Comparison of ENCODE assay signal across 31 cellular contexts in the genomic region with DNA sequence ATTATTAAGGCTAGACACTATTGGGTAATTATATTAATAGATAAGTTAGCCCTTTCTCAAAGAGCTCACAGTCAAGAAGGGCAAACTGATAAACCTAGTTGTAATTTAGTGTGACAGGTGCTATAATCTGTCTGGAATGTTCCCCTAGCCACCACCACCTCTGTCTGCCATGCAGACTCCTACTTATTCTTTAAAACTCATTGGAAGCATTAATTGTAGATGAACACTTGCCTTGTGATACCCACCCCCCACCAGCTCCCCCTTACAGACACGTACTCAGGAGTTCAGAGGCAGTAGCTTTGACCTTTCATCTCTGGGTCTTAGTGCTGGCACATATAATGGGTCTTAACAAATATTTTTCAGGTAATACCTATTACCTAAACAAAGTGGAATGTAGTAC.
"Had no signal": no experiment of that assay in that cellular context is flagged by ENCODE, and none has a peak within 500 bp of the region (broad histone marks: within the 10 kb centered on the region; RNA-seq: fewer than 3 reads in every experiment).

No MANE protein-coding gene starts in this region.

- H3K27me3 ChIP-seq: ascending aorta, body of pancreas, breast epithelium had no signal

- H2AFZ ChIP-seq: PC-9 had no signal

- H3K27me3 Mint-ChIP-seq: activated CD8-positive, alpha-beta memory T cell treated with anti-CD3 and anti-CD28 coated beads, Interleukin-2, amount 10 ng/mL, durations not matched to agents 7 days and 5 days; activated naive CD4-positive, alpha-beta T cell treated with anti-CD3 and anti-CD28 coated beads, Interleukin-2, amount 50 U/mL, for 24 hours; activated naive CD8-positive, alpha-beta T cell treated with anti-CD3 and anti-CD28 coated beads, Interleukin-2, amount 10 ng/mL, durations not matched to agents 7 days and 5 days had no signal

- H3K4me1 Mint-ChIP-seq: activated CD4-positive, alpha-beta memory T cell treated with anti-CD3 and anti-CD28 coated beads, Interleukin-2, amount 10 ng/mL, durations not matched to agents 7 days and 5 days; activated CD8-positive, alpha-beta memory T cell treated with anti-CD3 and anti-CD28 coated beads, Interleukin-2, amount 10 ng/mL, durations not matched to agents 7 days and 5 days; activated naive CD4-positive, alpha-beta T cell treated with anti-CD3 and anti-CD28 coated beads, Interleukin-2, amount 50 U/mL, for 24 hours; activated naive CD8-positive, alpha-beta T cell treated with anti-CD3 and anti-CD28 coated beads, Interleukin-2, amount 10 ng/mL, durations not matched to agents 7 days and 5 days had no signal

- H3K4me2 ChIP-seq: PC-9 had no signal

- H3K4me3 Mint-ChIP-seq: activated CD4-positive, alpha-beta memory T cell treated with anti-CD3 and anti-CD28 coated beads, Interleukin-2, amount 10 ng/mL, durations not matched to agents 7 days and 5 days; activated CD8-positive, alpha-beta memory T cell treated with anti-CD3 and anti-CD28 coated beads, Interleukin-2, amount 10 ng/mL, durations not matched to agents 7 days and 5 days; activated naive CD4-positive, alpha-beta T cell treated with anti-CD3 and anti-CD28 coated beads, Interleukin-2, amount 50 U/mL, for 24 hours; activated naive CD8-positive, alpha-beta T cell treated with anti-CD3 and anti-CD28 coated beads, Interleukin-2, amount 10 ng/mL, durations not matched to agents 7 days and 5 days; activated T-cell treated with anti-CD3 and anti-CD28 coated beads, Interleukin-2, amount 50 U/mL, for 72 hours had no signal

- DNase-seq: activated CD4-positive, alpha-beta memory T cell treated with anti-CD3 and anti-CD28 coated beads, Interleukin-2, amount 10 ng/mL, durations not matched to agents 7 days and 5 days; activated CD4-positive, alpha-beta T cell treated with anti-CD3 and anti-CD28 coated beads for 1 hour; activated CD4-positive, alpha-beta T cell treated with anti-CD3 and anti-CD28 coated beads for 48 hours; activated CD4-positive, CD25-positive, alpha-beta regulatory T cell; activated CD8-positive, alpha-beta memory T cell treated with anti-CD3 and anti-CD28 coated beads for 24 hours; activated CD8-positive, alpha-beta memory T cell treated with anti-CD3 and anti-CD28 coated beads, Interleukin-2, amount 10 ng/mL, durations not matched to agents 7 days and 5 days; activated CD8-positive, alpha-beta memory T cell treated with anti-CD3 and anti-CD28 coated beads, Interleukin-2, amount 50 U/mL, for 48 hours; activated gamma-delta T cell; activated naive CD4-positive, alpha-beta T cell treated with Interleukin-2 at 50 U/mL for 16 hours; activated naive CD8-positive, alpha-beta T cell treated with anti-CD3 and anti-CD28 coated beads, Interleukin-2, amount 10 ng/mL, durations not matched to agents 7 days and 5 days; activated T-cell treated with anti-CD3 and anti-CD28 coated beads, Interleukin-2, amount 50 U/mL, for 72 hours; amygdala; body of pancreas; NCI-H1105; NCI-H1417 treated with DMSO at 0.1 percent for 48 hours; NCI-H187 treated with DMSO at 0.1 percent for 48 hours; NCI-H2081 treated with DMSO at 0.1 percent for 48 hours; NCI-H510A; NCI-H526; NCI-H748 treated with DMSO at 0.1 percent for 48 hours; NK-92 treated with Interleukin-12 subunit alpha and Interleukin-12 subunit beta, amount 100 ng/mL, for 24 hours; PC-9; Right ventricle myocardium superior; T1000; WERI-Rb-1 had no signal

- H3K36me3 Mint-ChIP-seq: activated CD8-positive, alpha-beta memory T cell treated with anti-CD3 and anti-CD28 coated beads, Interleukin-2, amount 10 ng/mL, durations not matched to agents 7 days and 5 days; activated naive CD4-positive, alpha-beta T cell treated with anti-CD3 and anti-CD28 coated beads, Interleukin-2, amount 50 U/mL, for 24 hours; activated naive CD8-positive, alpha-beta T cell treated with anti-CD3 and anti-CD28 coated beads, Interleukin-2, amount 10 ng/mL, durations not matched to agents 7 days and 5 days had no signal

- FAIRE-seq: RCC 7860 had no signal

- H3K36me3 ChIP-seq: ascending aorta, breast epithelium, WERI-Rb-1 had no signal

- H3K27ac Mint-ChIP-seq: activated CD4-positive, alpha-beta memory T cell treated with anti-CD3 and anti-CD28 coated beads, Interleukin-2, amount 10 ng/mL, durations not matched to agents 7 days and 5 days; activated CD8-positive, alpha-beta memory T cell treated with anti-CD3 and anti-CD28 coated beads, Interleukin-2, amount 10 ng/mL, durations not matched to agents 7 days and 5 days; activated naive CD4-positive, alpha-beta T cell treated with anti-CD3 and anti-CD28 coated beads, Interleukin-2, amount 50 U/mL, for 24 hours; activated naive CD8-positive, alpha-beta T cell treated with anti-CD3 and anti-CD28 coated beads, Interleukin-2, amount 10 ng/mL, durations not matched to agents 7 days and 5 days; activated T-cell treated with anti-CD3 and anti-CD28 coated beads, Interleukin-2, amount 50 U/mL, for 72 hours; activated T-helper 2 cell treated with anti-CD3 and anti-CD28 coated beads, Interferon-gamma antibody, Interleukin-2, Interleukin-4, amounts not matched to agents 10 μg/mL and 5 μg/mL and 100 μg/mL, durations not matched to agents 14 hours and 24 hours and 36 hours had no signal

- H3K4me3 ChIP-seq: ascending aorta, body of pancreas, breast epithelium, PC-9, SK-N-MC had no signal

- H3K9me3 ChIP-seq: ascending aorta, body of pancreas, breast epithelium had no signal

- H3K27ac ChIP-seq: ascending aorta, body of pancreas, breast epithelium, PC-9, SK-N-MC, WERI-Rb-1 had no signal

- ATAC-seq: activated CD8-positive, alpha-beta memory T cell treated with anti-CD3 and anti-CD28 coated beads, Interleukin-2, amount 10 ng/mL, durations not matched to agents 7 days and 5 days; activated T-cell treated with anti-CD3 and anti-CD28 coated beads, Interleukin-2, amount 50 U/mL, for 72 hours; body of pancreas had no signal

- H3K9me3 Mint-ChIP-seq: activated CD4-positive, alpha-beta memory T cell treated with anti-CD3 and anti-CD28 coated beads, Interleukin-2, amount 10 ng/mL, durations not matched to agents 7 days and 5 days; activated naive CD4-positive, alpha-beta T cell treated with anti-CD3 and anti-CD28 coated beads, Interleukin-2, amount 50 U/mL, for 24 hours; activated naive CD8-positive, alpha-beta T cell treated with anti-CD3 and anti-CD28 coated beads, Interleukin-2, amount 10 ng/mL, durations not matched to agents 7 days and 5 days; activated T-cell treated with anti-CD3 and anti-CD28 coated beads, Interleukin-2, amount 50 U/mL, for 72 hours; activated T-helper 2 cell treated with anti-CD3 and anti-CD28 coated beads, Interferon-gamma antibody, Interleukin-2, Interleukin-4, amounts not matched to agents 10 μg/mL and 5 μg/mL and 100 μg/mL, durations not matched to agents 14 hours and 24 hours and 36 hours had no signal

- H3K4me1 ChIP-seq: ascending aorta, body of pancreas, breast epithelium had no signal
